In genomic region chr2:121162893-121163292, GRCh38 we compare ENCODE assay signal across 11 cellular contexts.
"Had no signal": no experiment of that assay in that cellular context is flagged by ENCODE, and none has a peak within 500 bp of the region (broad histone marks: within the 10 kb centered on the region; RNA-seq: fewer than 3 reads in every experiment).

No MANE protein-coding gene starts in this region.

- H3K36me3 ChIP-seq: HAP-1 had no signal

- H3K9me3 ChIP-seq: HAP-1 had no signal

- FAIRE-seq: H1, H54 had no signal

- H3K4me1 ChIP-seq: HAP-1 had no signal

- ATAC-seq: GM23338, HCT116 had no signal

- DNase-seq: GM23248, GOT3, H7, H9, HCEC 1CT, HFFc6 had no signal

- H3K9ac ChIP-seq: GM23248 had no signal

- H3K4me3 Mint-ChIP-seq: GM23338, H9, HFFc6 had no signal

- H2AFZ ChIP-seq: GM23248, GM23338 had no signal

- H3K4me2 ChIP-seq: GM23338 had no signal

- H3K27ac Mint-ChIP-seq: GM23338, H9, HFFc6 had no signal

- H3K4me3 ChIP-seq: GM23248, GM23338, HAP-1 had no signal

- H3K4me1 Mint-ChIP-seq: GM23338, H9 had no signal

- H3K27ac ChIP-seq: GM23248 had no signal
